ENCODE assay signal across 8 cellular contexts in the genomic region with DNA sequence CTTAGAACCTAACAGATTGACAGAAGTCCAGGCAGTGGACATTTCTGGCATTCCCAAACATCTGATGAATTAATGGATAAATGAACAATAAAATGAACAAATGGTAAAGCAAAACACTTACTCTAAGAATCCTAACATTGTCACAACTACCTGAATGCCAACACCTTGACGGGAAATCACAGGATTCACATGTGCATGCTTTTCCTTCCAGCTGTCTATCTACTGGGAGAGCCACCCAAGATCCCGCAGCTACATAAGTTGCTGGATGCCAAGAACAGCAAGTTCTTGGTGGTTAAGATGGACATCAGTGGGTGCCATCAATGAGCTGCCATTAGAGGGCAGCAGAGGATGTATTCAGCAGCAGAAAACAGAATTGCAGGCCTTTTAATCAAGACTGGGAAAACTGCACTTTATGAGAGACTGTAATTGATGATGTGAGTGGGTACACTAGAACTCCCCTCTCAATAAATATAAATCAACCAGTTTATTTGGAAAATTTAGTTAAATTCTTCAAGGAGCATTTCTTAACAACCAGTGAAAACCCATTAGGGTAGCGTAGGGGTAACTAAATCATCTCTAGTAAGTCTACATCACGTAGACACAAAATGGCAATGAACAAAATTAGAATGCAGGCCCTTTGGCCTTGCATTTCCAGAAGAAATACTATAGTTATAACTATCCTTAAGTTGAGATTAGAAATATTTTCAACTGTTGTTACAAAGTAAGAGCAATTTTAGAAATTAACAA. TPM values are rescaled to one million over a fixed set of nuclear protein-coding genes. Genes with fewer than 3 reads are reported as not detected.
DNase-seq lines count a peak whose midpoint lies in the region; ATAC-seq and TF ChIP-seq lines count a peak whose summit lies in the region.

No MANE protein-coding gene starts in this region.

- H3K36me3 Mint-ChIP-seq in activated CD4-positive, alpha-beta T cell treated with anti-CD3 and anti-CD28 coated beads, Interleukin-2, amount 10 ng/mL, durations not matched to agents 24 days and 14 days (ENCODE audit: low read depth), result no peaks in the 10 kb centered on the region
- H3K36me3 Mint-ChIP-seq in endothelial cell (ENCODE audit: low read depth, unreplicated experiment), result no peaks in the 10 kb centered on the region
- peaks cover 13% of the 10 kb centered on the region for H3K36me3 Mint-ChIP-seq in mesothelial cell of epicardium

- H3K9me3 Mint-ChIP-seq in activated CD4-positive, alpha-beta T cell treated with anti-CD3 and anti-CD28 coated beads, Interleukin-2, amount 10 ng/mL, durations not matched to agents 24 days and 14 days, result no peaks in the 10 kb centered on the region
- H3K9me3 Mint-ChIP-seq in endothelial cell (ENCODE audit: unreplicated experiment) (no peaks in the 10 kb centered on the region), mesothelial cell of epicardium (peaks cover 17% of the 10 kb centered on the region)

- DNase-seq in AG08396 (ENCODE audit: low spot score), result peak; percentile 52
- DNase-seq in NCI-H345 (lab: John Stamatoyannopoulos, UW), result peak; percentile 62
- DNase-seq in activated CD4-positive, alpha-beta T cell treated with anti-CD3 and anti-CD28 coated beads, Interleukin-2, amount 10 ng/mL, durations not matched to agents 24 days and 14 days, result peak; percentile 85
- DNase-seq in endothelial cell (ENCODE audit: low spot score), result peak; percentile 67
- peak in 1 of 2 experiments; percentile 56 for DNase-seq in mesothelial cell of epicardium (ENCODE audit: low spot score in 2 of 2, unreplicated experiment in 2 of 2)
- DNase-seq in stimulated activated CD8-positive, alpha-beta memory T cell treated with anti-CD3 and anti-CD28 coated beads, Interleukin-7, amount 100 ng/mL, for 24 hours (ENCODE audit: low read depth), result peak; percentile 13

- intact Hi-C loops in activated CD4-positive, alpha-beta T cell treated with anti-CD3 and anti-CD28 coated beads, Interleukin-2, amount 10 ng/mL, durations not matched to agents 24 days and 14 days (cut with micrococcal nuclease), result loop anchor here (1.0 kb wide), 2 partner anchors 121 to 221 kb away; no protein-coding TSS in a partner anchor

- H3K4me1 Mint-ChIP-seq in activated CD4-positive, alpha-beta T cell treated with anti-CD3 and anti-CD28 coated beads, Interleukin-2, amount 10 ng/mL, durations not matched to agents 24 days and 14 days, result no peaks in the 10 kb centered on the region
- H3K4me1 Mint-ChIP-seq in endothelial cell (ENCODE audit: unreplicated experiment), result peaks cover 9% of the 10 kb centered on the region
- H3K4me1 Mint-ChIP-seq in mesothelial cell of epicardium, result peaks cover 2% of the 10 kb centered on the region

- H3K4me3 Mint-ChIP-seq in activated CD4-positive, alpha-beta T cell treated with anti-CD3 and anti-CD28 coated beads, Interleukin-2, amount 10 ng/mL, durations not matched to agents 24 days and 14 days, result no peak overlapping the region
- H3K4me3 Mint-ChIP-seq in endothelial cell (ENCODE audit: unreplicated experiment) (no peak overlapping the region), mesothelial cell of epicardium (no peak overlapping the region)

- peak; percentile 84 for ATAC-seq in GM18517 (IDR thresholded peaks at IDR 0.05; ENCODE audit: unreplicated experiment)
- ATAC-seq in HG03097 (IDR thresholded peaks at IDR 0.05; ENCODE audit: low FRiP score, unreplicated experiment), result peak; percentile 63

- peaks cover 2% of the 10 kb centered on the region for H3K27me3 Mint-ChIP-seq in activated CD4-positive, alpha-beta T cell treated with anti-CD3 and anti-CD28 coated beads, Interleukin-2, amount 10 ng/mL, durations not matched to agents 24 days and 14 days
- H3K27me3 Mint-ChIP-seq in endothelial cell (ENCODE audit: unreplicated experiment), result no peaks in the 10 kb centered on the region
- no peaks in the 10 kb centered on the region for H3K27me3 Mint-ChIP-seq in mesothelial cell of epicardium (ENCODE audit: low read depth)

- peak; percentile 66 for TF ChIP-seq CTCF in endothelial cell (IDR thresholded peaks at IDR 0.05; ENCODE audit: unreplicated experiment)
- peak; percentile 68 for TF ChIP-seq CTCF in mesothelial cell of epicardium (IDR thresholded peaks at IDR 0.05; ENCODE audit: unreplicated experiment)

- H3K27ac Mint-ChIP-seq in activated CD4-positive, alpha-beta T cell treated with anti-CD3 and anti-CD28 coated beads, Interleukin-2, amount 10 ng/mL, durations not matched to agents 24 days and 14 days, result no peak overlapping the region
- no peak overlapping the region for H3K27ac Mint-ChIP-seq in endothelial cell (ENCODE audit: unreplicated experiment)
- no peak overlapping the region for H3K27ac Mint-ChIP-seq in mesothelial cell of epicardium

RNA-seq across cellular contexts. Expression of a gene that starts 45.6 kb away (rescaled TPM):
- 12.3 and 13.4 TPM in 2 replicates for total RNA-seq in activated CD4-positive, alpha-beta T cell treated with anti-CD3 and anti-CD28 coated beads, Interleukin-2, amount 10 ng/mL, durations not matched to agents 24 days and 14 days
- total RNA-seq in endothelial cell (ENCODE audit: unreplicated experiment), result 92.4 TPM
- total RNA-seq in mesothelial cell of epicardium, result 55.8 to 59.7 TPM (median 56.9 TPM) in 3 replicates
